Comparison of ENCODE assay signal across 18 cellular contexts in the genomic region with DNA sequence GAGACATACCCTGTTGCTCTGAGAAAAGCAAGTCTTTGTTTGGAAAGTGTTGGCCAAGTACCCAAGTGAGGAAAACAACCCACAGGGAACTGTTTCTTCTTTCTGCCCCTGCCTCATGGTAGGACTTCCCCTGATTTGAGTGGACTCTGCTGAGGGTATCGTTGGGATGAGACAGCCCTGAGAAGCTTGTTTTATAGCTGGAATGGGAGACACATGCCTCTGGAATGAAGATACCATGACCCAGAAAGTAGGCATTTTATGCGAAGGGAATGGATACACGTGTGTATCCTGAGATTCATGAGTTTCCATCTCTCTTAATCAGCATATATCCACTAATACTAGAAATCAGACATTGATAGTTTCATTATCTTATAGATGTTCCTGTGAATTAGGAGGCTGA.
DNase-seq lines count a peak whose midpoint lies in the region; ATAC-seq, FAIRE-seq and TF ChIP-seq lines count a peak whose summit lies in the region.
"Had no signal": no experiment of that assay in that cellular context is flagged by ENCODE, and none has a peak within 500 bp of the region (broad histone marks: within the 10 kb centered on the region; RNA-seq: fewer than 3 reads in every experiment).

No MANE protein-coding gene starts in this region.

- H3K4me1 ChIP-seq in astrocyte (ENCODE audit: insufficient read depth, low read length) = peaks cover 4% of the 10 kb centered on the region
- H3K4me1 ChIP-seq in trophoblast cell (ENCODE audit: control insufficient read depth in 1 of 2, insufficient read depth in 2 of 2, low read length in 2 of 2) = no peaks in the 10 kb centered on the region

- H2AFZ ChIP-seq in astrocyte (ENCODE audit: low read depth, low read length) = no peak overlapping the region
- no peak overlapping the region for H2AFZ ChIP-seq in trophoblast cell (ENCODE audit: insufficient read depth, low read length, poor library complexity)

- no peak overlapping the region for H2BK5ac ChIP-seq in trophoblast cell (ENCODE audit: low read depth, low read length, poor library complexity)

- H2AK5ac ChIP-seq in trophoblast cell (ENCODE audit: low read length) = no peak overlapping the region

- no peaks in the 10 kb centered on the region for H3K36me3 ChIP-seq in astrocyte (ENCODE audit: insufficient read depth, low read length)
- H3K36me3 ChIP-seq in trophoblast cell (ENCODE audit: control insufficient read depth in 1 of 2, insufficient read depth in 2 of 2, low read length in 2 of 2) = no peaks in the 10 kb centered on the region
- H3K36me3 ChIP-seq: HAP-1 had no signal

- H3K14ac ChIP-seq in trophoblast cell (ENCODE audit: low read length) = no peak overlapping the region

- peak; percentile 50 for DNase-seq in ELR (ENCODE audit: low read depth)
- no peak for DNase-seq in astrocyte (ENCODE audit: low read depth)
- DNase-seq in trophoblast cell = peak; percentile 47 to 68
- no peak for DNase-seq in NAMALWA (ENCODE audit: low spot score)
- no peak for DNase-seq in OCI-M2 (lab: John Stamatoyannopoulos, UW; ENCODE audit: unreplicated experiment)
- DNase-seq in activated T-cell treated with anti-CD3 and anti-CD28 coated beads, Interleukin-2, amount 50 U/mL, for 4 hours = no peak
- DNase-seq: C1 segment of cervical spinal cord; Calu3; CD4-positive, alpha-beta memory T cell; COR-L47; DMS53; DMS79 treated with DMSO at 0.1 percent for 48 hours; GF-D8; GOT3 had no signal

- H3K4me3 ChIP-seq in astrocyte (ENCODE audit: insufficient read depth, low read depth, low read length) (no peak overlapping the region), trophoblast cell (ENCODE audit: low read depth, low read length) (no peak overlapping the region)
- H3K4me3 ChIP-seq: HAP-1 had no signal

- no peak overlapping the region for H3K9ac ChIP-seq in astrocyte (ENCODE audit: low read length)
- H3K9ac ChIP-seq in trophoblast cell (ENCODE audit: low read length) = no peak overlapping the region

- H3K27ac Mint-ChIP-seq in astrocyte (ENCODE audit: unreplicated experiment) = no peak overlapping the region
- H3K27ac Mint-ChIP-seq: CD4-positive, alpha-beta memory T cell had no signal

- no peak overlapping the region for H4K12ac ChIP-seq in trophoblast cell (ENCODE audit: low read depth, low read length)

- no peak overlapping the region for H3K18ac ChIP-seq in trophoblast cell (ENCODE audit: low read length)

- H3K36me3 Mint-ChIP-seq in astrocyte (ENCODE audit: low read depth, unreplicated experiment) = peaks cover 2% of the 10 kb centered on the region
- no peaks in the 10 kb centered on the region for H3K36me3 Mint-ChIP-seq in activated T-cell treated with anti-CD3 and anti-CD28 coated beads, Interleukin-2, amount 50 U/mL, for 4 hours (ENCODE audit: insufficient read depth)
- H3K36me3 Mint-ChIP-seq: CD4-positive, alpha-beta memory T cell had no signal

- no peak for FAIRE-seq in astrocyte (lab: Jason Lieb, UNC)
- FAIRE-seq: GM12891, GM18507, H54 had no signal

- no peaks in the 10 kb centered on the region for H4K20me1 ChIP-seq in astrocyte (ENCODE audit: insufficient read depth, low read length)

- ATAC-seq in activated T-cell treated with anti-CD3 and anti-CD28 coated beads, Interleukin-2, amount 50 U/mL, for 4 hours = no peak

- no peak overlapping the region for H2BK120ac ChIP-seq in trophoblast cell (ENCODE audit: insufficient read depth, low read length, poor library complexity)

- no peaks in the 10 kb centered on the region for H3K27me3 ChIP-seq in astrocyte (ENCODE audit: insufficient read depth, low read length)
- no peaks in the 10 kb centered on the region for H3K27me3 ChIP-seq in trophoblast cell (ENCODE audit: insufficient read depth, low read length)

- no peak overlapping the region for H3K4me3 Mint-ChIP-seq in astrocyte (ENCODE audit: unreplicated experiment)
- no peak overlapping the region for H3K4me3 Mint-ChIP-seq in activated T-cell treated with anti-CD3 and anti-CD28 coated beads, Interleukin-2, amount 50 U/mL, for 4 hours
- H3K4me3 Mint-ChIP-seq: CD4-positive, alpha-beta memory T cell had no signal

- peaks cover 3% of the 10 kb centered on the region for H3K9me3 ChIP-seq in astrocyte (ENCODE audit: insufficient read depth, low read depth, low read length)
- peaks cover under 1% of the 10 kb centered on the region for H3K9me3 ChIP-seq in trophoblast cell (ENCODE audit: insufficient read depth, low read depth, low read length)

- no CpG with 5 or more reads among the region's 3 CpGs for WGBS in trophoblast cell (ENCODE audit: extremely low coverage, insufficient coverage, insufficient read length)

- no peak overlapping the region for H4K8ac ChIP-seq in trophoblast cell (ENCODE audit: low read depth, low read length)

- TF ChIP-seq CTCF in astrocyte (IDR thresholded peaks at IDR 0.05; ENCODE audit: insufficient read depth, low read depth, low read length) = no peak

- H3K79me1 ChIP-seq in trophoblast cell (ENCODE audit: low read length) = no peaks in the 10 kb centered on the region

- no peaks in the 10 kb centered on the region for H3K4me1 Mint-ChIP-seq in astrocyte (ENCODE audit: low read depth, unreplicated experiment)
- no peaks in the 10 kb centered on the region for H3K4me1 Mint-ChIP-seq in activated T-cell treated with anti-CD3 and anti-CD28 coated beads, Interleukin-2, amount 50 U/mL, for 4 hours (ENCODE audit: low read depth)
- H3K4me1 Mint-ChIP-seq: CD4-positive, alpha-beta memory T cell had no signal

- H4K91ac ChIP-seq in trophoblast cell (ENCODE audit: low read depth, low read length) = no peak overlapping the region

- H3K9me3 Mint-ChIP-seq in astrocyte (ENCODE audit: unreplicated experiment) = peaks cover 8% of the 10 kb centered on the region
- peaks cover 7% of the 10 kb centered on the region for H3K9me3 Mint-ChIP-seq in activated T-cell treated with anti-CD3 and anti-CD28 coated beads, Interleukin-2, amount 50 U/mL, for 4 hours

- H3K79me2 ChIP-seq in astrocyte (ENCODE audit: insufficient read depth, low read length) = no peaks in the 10 kb centered on the region
- H3K79me2 ChIP-seq in trophoblast cell (ENCODE audit: control insufficient read depth, insufficient read depth, low read length, poor library complexity) = no peaks in the 10 kb centered on the region

- H3K23ac ChIP-seq in trophoblast cell (ENCODE audit: low read length) = no peak overlapping the region

- peak overlapping the region; percentile 24 for H3K4me2 ChIP-seq in astrocyte (ENCODE audit: low read length)
- no peak overlapping the region for H3K4me2 ChIP-seq in trophoblast cell (ENCODE audit: low read length)

- H2BK12ac ChIP-seq in trophoblast cell (ENCODE audit: low read length) = no peak overlapping the region

- H3K4ac ChIP-seq in trophoblast cell (ENCODE audit: low read depth, low read length) = no peak overlapping the region

- no peaks in the 10 kb centered on the region for H3K27me3 Mint-ChIP-seq in astrocyte (ENCODE audit: low read depth, unreplicated experiment)
- no peaks in the 10 kb centered on the region for H3K27me3 Mint-ChIP-seq in activated T-cell treated with anti-CD3 and anti-CD28 coated beads, Interleukin-2, amount 50 U/mL, for 4 hours (ENCODE audit: low read depth)
- H3K27me3 Mint-ChIP-seq: CD4-positive, alpha-beta memory T cell had no signal

- H3K27ac ChIP-seq in astrocyte (ENCODE audit: low read depth, low read length) = no peak overlapping the region
- H3K27ac ChIP-seq in trophoblast cell (ENCODE audit: low read depth, low read length) = no peak overlapping the region

Comparison
In these comparisons a context has a peak if more than half of its experiments do, and no peak if none do; other contexts are left out.
1. DNase-seq: peak in ELR (single experiment) and trophoblast cell (2 of 2); none in astrocyte (single experiment), NAMALWA (single experiment), OCI-M2 (single experiment) and activated T-cell treated with anti-CD3 and anti-CD28 coated beads, Interleukin-2, amount 50 U/mL, for 4 hours (single experiment).